20 cellular contexts compared by ENCODE assay signal in genomic region chr2:6475155-6475940, GRCh38.
DNase-seq lines count a peak whose midpoint lies in the region; ATAC-seq and TF ChIP-seq lines count a peak whose summit lies in the region.
"Had no signal": no experiment of that assay in that cellular context is flagged by ENCODE, and none has a peak within 500 bp of the region (broad histone marks: within the 10 kb centered on the region; RNA-seq: fewer than 3 reads in every experiment).

No MANE protein-coding gene starts in this region.

- H3K9me3 Mint-ChIP-seq in progenitor cell of endocrine pancreas (ENCODE audit: low read depth), result peaks cover 5% of the 10 kb centered on the region
- H3K9me3 Mint-ChIP-seq in activated CD8-positive, alpha-beta T cell treated with anti-CD3 and anti-CD28 coated beads for 36 hours, result no peaks in the 10 kb centered on the region
- H3K9me3 Mint-ChIP-seq: activated CD4-positive, alpha-beta T cell treated with anti-CD3 and anti-CD28 coated beads, Interleukin-2, amount 10 ng/mL, durations not matched to agents 24 days and 14 days had no signal

- no peak overlapping the region for H3K27ac Mint-ChIP-seq in progenitor cell of endocrine pancreas
- no peak overlapping the region for H3K27ac Mint-ChIP-seq in activated CD8-positive, alpha-beta T cell treated with anti-CD3 and anti-CD28 coated beads for 36 hours
- H3K27ac Mint-ChIP-seq: activated CD4-positive, alpha-beta T cell treated with anti-CD3 and anti-CD28 coated beads, Interleukin-2, amount 10 ng/mL, durations not matched to agents 24 days and 14 days; CD4-positive, CD25-positive, alpha-beta regulatory T cell; memory B cell had no signal

- no peak overlapping the region for H3K4me3 Mint-ChIP-seq in progenitor cell of endocrine pancreas (ENCODE audit: low read depth)
- H3K4me3 Mint-ChIP-seq in activated CD8-positive, alpha-beta T cell treated with anti-CD3 and anti-CD28 coated beads for 36 hours, result no peak overlapping the region
- H3K4me3 Mint-ChIP-seq: activated CD4-positive, alpha-beta T cell treated with anti-CD3 and anti-CD28 coated beads, Interleukin-2, amount 10 ng/mL, durations not matched to agents 24 days and 14 days; CD4-positive, CD25-positive, alpha-beta regulatory T cell; memory B cell had no signal

- H3K27me3 ChIP-seq in foreskin keratinocyte, result no peaks in the 10 kb centered on the region

- DNase-seq in foreskin keratinocyte (peak in 1 of 2 donors; percentile 17), progenitor cell of endocrine pancreas (ENCODE audit: low spot score, unreplicated experiment) (no peak), caudate nucleus (lab: John Stamatoyannopoulos, UW) (no peak), SK-N-DZ (ENCODE audit: low spot score) (no peak)
- no peak for DNase-seq in activated CD8-positive, alpha-beta T cell treated with anti-CD3 and anti-CD28 coated beads for 36 hours
- DNase-seq: activated CD8-positive, alpha-beta memory T cell treated with anti-CD3 and anti-CD28 coated beads, Interleukin-2, amount 50 U/mL, for 4 hours; activated effector memory CD4-positive, alpha-beta T cell treated with anti-CD3 and anti-CD28 coated beads, Interleukin-2, amount 50 U/mL, for 16 hours; CD4-positive, CD25-positive, alpha-beta regulatory T cell; central memory CD4-positive, alpha-beta T cell; gastrocnemius medialis; GM23248; kidney glomerular epithelial cell; NCI-H146; right cardiac atrium had no signal

- H3K27ac ChIP-seq in foreskin keratinocyte, result no peak overlapping the region
- no peak overlapping the region for H3K27ac ChIP-seq in caudate nucleus (ENCODE audit: low read depth, low read length)
- H3K27ac ChIP-seq: gastrocnemius medialis, GM23248 had no signal

- intact Hi-C loops in activated CD8-positive, alpha-beta T cell treated with anti-CD3 and anti-CD28 coated beads for 36 hours (cut with micrococcal nuclease), result no loop called here

- no peaks in the 10 kb centered on the region for H3K4me1 Mint-ChIP-seq in progenitor cell of endocrine pancreas (ENCODE audit: low read depth)
- no peaks in the 10 kb centered on the region for H3K4me1 Mint-ChIP-seq in activated CD8-positive, alpha-beta T cell treated with anti-CD3 and anti-CD28 coated beads for 36 hours (ENCODE audit: low read depth)
- H3K4me1 Mint-ChIP-seq: activated CD4-positive, alpha-beta T cell treated with anti-CD3 and anti-CD28 coated beads, Interleukin-2, amount 10 ng/mL, durations not matched to agents 24 days and 14 days; CD4-positive, CD25-positive, alpha-beta regulatory T cell; memory B cell had no signal

- H3K36me3 Mint-ChIP-seq in progenitor cell of endocrine pancreas (ENCODE audit: insufficient read depth), result no peaks in the 10 kb centered on the region
- no peaks in the 10 kb centered on the region for H3K36me3 Mint-ChIP-seq in activated CD8-positive, alpha-beta T cell treated with anti-CD3 and anti-CD28 coated beads for 36 hours (ENCODE audit: low read depth)
- H3K36me3 Mint-ChIP-seq: CD4-positive, CD25-positive, alpha-beta regulatory T cell; memory B cell had no signal

- CTCF ChIA-PET in activated CD8-positive, alpha-beta T cell treated with anti-CD3 and anti-CD28 coated beads for 36 hours (lab: Charles Lee), result no interaction called here

- ATAC-seq in GM18511 (IDR thresholded peaks at IDR 0.05; ENCODE audit: unreplicated experiment) (peak; percentile 48), GM21528 (IDR thresholded peaks at IDR 0.05; ENCODE audit: low FRiP score, unreplicated experiment) (peak; percentile 71), HG03039 (IDR thresholded peaks at IDR 0.05; ENCODE audit: unreplicated experiment) (peak; percentile 61), foreskin keratinocyte (peak; percentile 51)
- ATAC-seq in activated CD8-positive, alpha-beta T cell treated with anti-CD3 and anti-CD28 coated beads for 36 hours, result no peak
- ATAC-seq: gastrocnemius medialis, right cardiac atrium, Right ventricle myocardium inferior had no signal

- peaks cover 12% of the 10 kb centered on the region for H3K4me1 ChIP-seq in foreskin keratinocyte
- H3K4me1 ChIP-seq: gastrocnemius medialis had no signal

- TF ChIP-seq CTCF in foreskin keratinocyte (conservative IDR thresholded peaks at IDR 0.05) (no peak), progenitor cell of endocrine pancreas (IDR thresholded peaks at IDR 0.05; ENCODE audit: unreplicated experiment) (no peak)
- TF ChIP-seq CTCF in activated CD8-positive, alpha-beta T cell treated with anti-CD3 and anti-CD28 coated beads for 36 hours (IDR thresholded peaks at IDR 0.05), result no peak

- peaks cover 6% of the 10 kb centered on the region for H3K27me3 Mint-ChIP-seq in progenitor cell of endocrine pancreas
- peaks cover 10% of the 10 kb centered on the region for H3K27me3 Mint-ChIP-seq in activated CD8-positive, alpha-beta T cell treated with anti-CD3 and anti-CD28 coated beads for 36 hours
- H3K27me3 Mint-ChIP-seq: CD4-positive, CD25-positive, alpha-beta regulatory T cell; memory B cell had no signal

- POLR2A ChIA-PET in activated CD8-positive, alpha-beta T cell treated with anti-CD3 and anti-CD28 coated beads for 36 hours (lab: Charles Lee), result no interaction called here
